22 cellular contexts compared by ENCODE assay signal in genomic region chr1:110860174-110860573, GRCh38. TPM values are rescaled to one million over a fixed set of nuclear protein-coding genes. Genes with fewer than 3 reads are reported as not detected.
DNase-seq lines count a peak whose midpoint lies in the region; ATAC-seq and TF ChIP-seq lines count a peak whose summit lies in the region.
"Had no signal": no experiment of that assay in that cellular context is flagged by ENCODE, and none has a peak within 500 bp of the region (broad histone marks: within the 10 kb centered on the region; RNA-seq: fewer than 3 reads in every experiment).

No MANE protein-coding gene starts in this region.

- peaks cover 7% of the 10 kb centered on the region for H3K27me3 Mint-ChIP-seq in activated CD4-positive, alpha-beta memory T cell treated with anti-CD3 and anti-CD28 coated beads for 36 hours
- H3K27me3 Mint-ChIP-seq in activated CD4-positive, alpha-beta memory T cell treated with anti-CD3 and anti-CD28 coated beads, Interleukin-2, amount 10 ng/mL, durations not matched to agents 7 days and 5 days, result peaks cover 1% of the 10 kb centered on the region
- H3K27me3 Mint-ChIP-seq in immature natural killer cell (ENCODE audit: low read depth in 3 of 3), result peaks cover 3 to 10% (median 7%) of the 10 kb centered on the region in 3 donors
- H3K27me3 Mint-ChIP-seq: CD4-positive, CD25-positive, alpha-beta regulatory T cell had no signal

- peak overlapping the region; percentile 39 for H3K27ac Mint-ChIP-seq in activated CD4-positive, alpha-beta memory T cell treated with anti-CD3 and anti-CD28 coated beads for 36 hours
- H3K27ac Mint-ChIP-seq in activated CD4-positive, alpha-beta memory T cell treated with anti-CD3 and anti-CD28 coated beads, Interleukin-2, amount 10 ng/mL, durations not matched to agents 7 days and 5 days, result no peak overlapping the region
- H3K27ac Mint-ChIP-seq in activated naive CD4-positive, alpha-beta T cell treated with anti-CD3 and anti-CD28 coated beads, Interleukin-2, amount 50 U/mL, for 72 hours, result peak overlapping the region in 1 of 2 donors; percentile 10
- no peak overlapping the region for H3K27ac Mint-ChIP-seq in immature natural killer cell

- no peak for TF ChIP-seq EP300 in gastroesophageal sphincter (IDR thresholded peaks at IDR 0.05)

- TF ChIP-seq CTCF in dorsolateral prefrontal cortex (IDR thresholded peaks at IDR 0.05 in 54 of 56, conservative IDR thresholded peaks at IDR 0.05 in 2 of 56; ENCODE audit: low read depth in 1 of 56, partially characterized antibody in 56 of 56) (no peak), gastroesophageal sphincter (IDR thresholded peaks at IDR 0.05) (no peak)

- WGBS in gastroesophageal sphincter (ENCODE audit: low coverage in 1 of 2), 2 donors, result 63 to 69% methylated on average over 2 of the region's 2 CpGs

- H3K27ac ChIP-seq in dorsolateral prefrontal cortex (peak overlapping the region in 42 of 59 donors; percentile 0 to 85 (median 59)), gastroesophageal sphincter (no peak overlapping the region)
- H3K27ac ChIP-seq: BLaER1 had no signal

- H3K4me1 ChIP-seq in gastroesophageal sphincter, result no peaks in the 10 kb centered on the region
- H3K4me1 ChIP-seq: BLaER1 had no signal

- peak; percentile 89 to 96 for ATAC-seq in activated naive CD4-positive, alpha-beta T cell treated with anti-CD3 and anti-CD28 coated beads, Interleukin-2, amount 50 U/mL, for 72 hours
- no peak for ATAC-seq in gastroesophageal sphincter
- ATAC-seq: HCT116 had no signal

- peaks cover 31% of the 10 kb centered on the region for H3K4me1 Mint-ChIP-seq in activated CD4-positive, alpha-beta memory T cell treated with anti-CD3 and anti-CD28 coated beads for 36 hours (ENCODE audit: low read depth)
- H3K4me1 Mint-ChIP-seq in activated CD4-positive, alpha-beta memory T cell treated with anti-CD3 and anti-CD28 coated beads, Interleukin-2, amount 10 ng/mL, durations not matched to agents 7 days and 5 days, result peaks cover 11% of the 10 kb centered on the region
- H3K4me1 Mint-ChIP-seq in immature natural killer cell, result peaks cover 0 to 6% of the 10 kb centered on the region in 2 donors

- no peak overlapping the region for H3K4me3 Mint-ChIP-seq in activated CD4-positive, alpha-beta memory T cell treated with anti-CD3 and anti-CD28 coated beads for 36 hours
- H3K4me3 Mint-ChIP-seq in activated CD4-positive, alpha-beta memory T cell treated with anti-CD3 and anti-CD28 coated beads, Interleukin-2, amount 10 ng/mL, durations not matched to agents 7 days and 5 days, result no peak overlapping the region
- H3K4me3 Mint-ChIP-seq in immature natural killer cell, result no peak overlapping the region
- H3K4me3 Mint-ChIP-seq: CD4-positive, CD25-positive, alpha-beta regulatory T cell had no signal

- TF ChIP-seq POLR2A in gastroesophageal sphincter (IDR thresholded peaks at IDR 0.05), result no peak

- CTCF ChIA-PET in activated CD4-positive, alpha-beta memory T cell treated with anti-CD3 and anti-CD28 coated beads for 36 hours (lab: Charles Lee), result interaction anchor here (1.6 kb wide), 1 partner anchor 77 kb away, joined by 8 read pairs; no protein-coding TSS in a partner anchor
- CTCF ChIA-PET in activated CD4-positive, alpha-beta memory T cell treated with anti-CD3 and anti-CD28 coated beads, Interleukin-2, amount 10 ng/mL, durations not matched to agents 7 days and 5 days (lab: Charles Lee), result interaction anchor here (0.7 kb wide), 1 partner anchor 40 kb away, joined by 3 read pairs; no protein-coding TSS in a partner anchor

- no peak for DNase-seq in activated CD4-positive, alpha-beta memory T cell treated with anti-CD3 and anti-CD28 coated beads for 36 hours
- DNase-seq in activated CD4-positive, alpha-beta memory T cell treated with anti-CD3 and anti-CD28 coated beads, Interleukin-2, amount 10 ng/mL, durations not matched to agents 7 days and 5 days, result no peak
- no peak for DNase-seq in activated naive CD4-positive, alpha-beta T cell treated with anti-CD3 and anti-CD28 coated beads, Interleukin-2, amount 50 U/mL, for 72 hours (ENCODE audit: low spot score in 2 of 2)
- DNase-seq in activated naive CD4-positive, alpha-beta T cell treated with anti-CD3 and anti-CD28 coated beads, Interleukin-2, amount 50 U/mL, for 16 hours, result no peak
- DNase-seq in dorsolateral prefrontal cortex (no peak), immature natural killer cell (no peak)
- DNase-seq: CD4-positive, CD25-positive, alpha-beta regulatory T cell; DMS153; DND-41; KG1; MG63; NCI-H1105 treated with DMSO at 0.1 percent for 48 hours; NCI-H146; NCI-H1930; NCI-H2107; NCI-H446; NCI-H524 treated with DMSO at 0.1 percent for 48 hours; NCI-H774 had no signal

- H3K9me3 ChIP-seq in gastroesophageal sphincter, result peaks cover 0 to 7% (median 0%) of the 10 kb centered on the region in 3 donors

- POLR2A ChIA-PET in activated CD4-positive, alpha-beta memory T cell treated with anti-CD3 and anti-CD28 coated beads for 36 hours (lab: Charles Lee), result interaction anchor here (0.6 to 2.1 kb wide), 4 partner anchors 12 to 238 kb away, joined by 3 to 4 read pairs (median 4); partner anchors contain the start of gene CD53
- POLR2A ChIA-PET in activated CD4-positive, alpha-beta memory T cell treated with anti-CD3 and anti-CD28 coated beads, Interleukin-2, amount 10 ng/mL, durations not matched to agents 7 days and 5 days (lab: Charles Lee), result interaction anchor here (1.3 to 1.6 kb wide), 2 partner anchors 13 to 30 kb away, joined by 5 read pairs; no protein-coding TSS in a partner anchor

- H3K27me3 ChIP-seq in dorsolateral prefrontal cortex, result peaks cover 0 to 3% (median 0%) of the 10 kb centered on the region in 45 donors
- no peaks in the 10 kb centered on the region for H3K27me3 ChIP-seq in gastroesophageal sphincter
- H3K27me3 ChIP-seq: BLaER1 had no signal

- intact Hi-C loops in activated CD4-positive, alpha-beta memory T cell treated with anti-CD3 and anti-CD28 coated beads for 36 hours (cut with micrococcal nuclease), result no loop called here
- intact Hi-C loops in dorsolateral prefrontal cortex (cut with DNase I), result no loop called here

- no peaks in the 10 kb centered on the region for H3K36me3 ChIP-seq in gastroesophageal sphincter
- H3K36me3 ChIP-seq: BLaER1, MG63 had no signal

- H3K4me3 ChIP-seq in dorsolateral prefrontal cortex (no peak overlapping the region), gastroesophageal sphincter (no peak overlapping the region)
- H3K4me3 ChIP-seq: BLaER1, MG63 had no signal

- H3K36me3 Mint-ChIP-seq in activated CD4-positive, alpha-beta memory T cell treated with anti-CD3 and anti-CD28 coated beads for 36 hours, result peaks cover 11% of the 10 kb centered on the region
- H3K36me3 Mint-ChIP-seq in activated CD4-positive, alpha-beta memory T cell treated with anti-CD3 and anti-CD28 coated beads, Interleukin-2, amount 10 ng/mL, durations not matched to agents 7 days and 5 days (ENCODE audit: low read depth), result peaks cover 17% of the 10 kb centered on the region
- peaks cover 12 to 31% of the 10 kb centered on the region in 2 donors for H3K36me3 Mint-ChIP-seq in activated naive CD4-positive, alpha-beta T cell treated with anti-CD3 and anti-CD28 coated beads, Interleukin-2, amount 50 U/mL, for 72 hours
- peaks cover 4 to 9% (median 7%) of the 10 kb centered on the region in 3 donors for H3K36me3 Mint-ChIP-seq in immature natural killer cell
- H3K36me3 Mint-ChIP-seq: CD4-positive, CD25-positive, alpha-beta regulatory T cell had no signal

- peaks cover 19% of the 10 kb centered on the region for H3K9me3 Mint-ChIP-seq in activated CD4-positive, alpha-beta memory T cell treated with anti-CD3 and anti-CD28 coated beads for 36 hours
- H3K9me3 Mint-ChIP-seq in activated CD4-positive, alpha-beta memory T cell treated with anti-CD3 and anti-CD28 coated beads, Interleukin-2, amount 10 ng/mL, durations not matched to agents 7 days and 5 days, result peaks cover 20% of the 10 kb centered on the region
- peaks cover 7 to 23% of the 10 kb centered on the region in 2 donors for H3K9me3 Mint-ChIP-seq in activated naive CD4-positive, alpha-beta T cell treated with anti-CD3 and anti-CD28 coated beads, Interleukin-2, amount 50 U/mL, for 72 hours
- H3K9me3 Mint-ChIP-seq in immature natural killer cell, result peaks cover 0 to 6% (median 3%) of the 10 kb centered on the region in 6 donors

RNA-seq across cellular contexts. Expression of gene CD53, which starts 12.8 kb away (rescaled TPM):
- 100 to 1,000 TPM; 240 to 246 TPM for total RNA-seq in activated CD4-positive, alpha-beta memory T cell treated with anti-CD3 and anti-CD28 coated beads for 36 hours
- total RNA-seq in activated CD4-positive, alpha-beta memory T cell treated with anti-CD3 and anti-CD28 coated beads, Interleukin-2, amount 10 ng/mL, durations not matched to agents 7 days and 5 days, result 100 to 1,000 TPM; 657 to 659 TPM
- total RNA-seq in activated naive CD4-positive, alpha-beta T cell treated with anti-CD3 and anti-CD28 coated beads, Interleukin-2, amount 50 U/mL, for 72 hours, result 100 to 1,000 TPM; 277 to 329 TPM
- total RNA-seq in dorsolateral prefrontal cortex, result 10 to 100 TPM in 119 of 120 experiments, 1 to 10 TPM in 1; 8.4 to 72.3 (median 24.3) TPM
- total RNA-seq in gastroesophageal sphincter, result 10 to 100 TPM in 3 of 4 donors, 1 to 10 TPM in 1; 8.1 to 48.1 (median 22.9) TPM
- polyA plus RNA-seq in immature natural killer cell, result 1,000 to 10,000 TPM in 2 of 3 donors, 100 to 1,000 TPM in 1; 997 to 1,455 (median 1,434) TPM
- total RNA-seq: A172 had no signal

Comparison
In these comparisons a context has a peak if more than half of its experiments do, and no peak if none do; other contexts are left out.
1. H3K27ac ChIP-seq: peak in dorsolateral prefrontal cortex (42 of 59); none in gastroesophageal sphincter (0 of 4).